Comparison of ENCODE assay signal across 1 cellular context in the genomic region with DNA sequence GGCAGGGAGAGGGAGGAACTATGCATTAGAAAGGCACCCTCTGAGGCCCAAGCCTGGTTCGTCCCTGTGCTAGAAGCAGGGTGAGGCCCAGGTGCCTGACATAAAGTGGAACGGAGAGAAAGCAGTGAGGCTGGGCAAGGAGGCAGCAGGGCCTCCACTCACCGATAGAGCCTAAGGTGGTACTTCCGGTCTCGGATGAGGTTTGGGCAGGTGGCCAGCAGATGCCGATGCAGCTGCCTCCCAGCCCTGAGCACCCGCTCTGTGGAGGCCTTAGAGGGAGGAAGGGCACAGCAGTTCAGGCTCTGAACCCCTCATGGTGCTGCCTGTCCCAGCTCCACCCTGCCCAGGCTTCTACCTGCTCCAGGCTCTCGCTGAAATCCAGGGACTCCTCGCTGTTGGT.
TF ChIP-seq lines count a peak whose summit lies in the region.

No MANE protein-coding gene starts in this region.

TF ChIP-seq in H1, 55 proteins besides CTCF, POLR2A, EP300 and RAD21:
- no peak for TF ChIP-seq CBX8 (IDR thresholded peaks at IDR 0.05; ENCODE audit: borderline replicate concordance, low read depth, low read length)
- TF ChIP-seq MAFK (IDR thresholded peaks at IDR 0.05; ENCODE audit: low read depth, low read length), result no peak
- no peak for TF ChIP-seq RBBP5 (IDR thresholded peaks at IDR 0.05; ENCODE audit: borderline replicate concordance, low read depth, low read length)
- no peak for TF ChIP-seq RNF2 (IDR thresholded peaks at IDR 0.05; ENCODE audit: borderline replicate concordance, low read depth, low read length, missing control alignments, poor library complexity, severe bottlenecking)
- TF ChIP-seq HDAC2 (IDR thresholded peaks at IDR 0.05; ENCODE audit: borderline replicate concordance in 1 of 2, low read depth in 2 of 2, low read length in 2 of 2), result no peak
- no peak for TF ChIP-seq NANOG (IDR thresholded peaks at IDR 0.05; ENCODE audit: insufficient read depth, low read depth, low read length, poor library complexity, severe bottlenecking)
- no peak for TF ChIP-seq JUN (IDR thresholded peaks at IDR 0.05; ENCODE audit: low read depth, low read length)
- no peak for TF ChIP-seq GABPA (IDR thresholded peaks at IDR 0.05; ENCODE audit: borderline replicate concordance, insufficient read depth, low read length)
- TF ChIP-seq TAF7 (optimal IDR thresholded peaks at IDR 0.05; ENCODE audit: borderline replicate concordance, low read depth, low read length), result no peak
- TF ChIP-seq ZNF274 (IDR thresholded peaks at IDR 0.05; ENCODE audit: borderline replicate concordance, extremely low read depth, low read length), result no peak
- no peak for TF ChIP-seq PHF8 (conservative IDR thresholded peaks at IDR 0.05; ENCODE audit: low read depth, low read length)
- no peak for TF ChIP-seq SUZ12 (IDR thresholded peaks at IDR 0.05; ENCODE audit: low read length)
- no peak for TF ChIP-seq RFX5 (IDR thresholded peaks at IDR 0.05; ENCODE audit: borderline replicate concordance, low read depth, low read length)
- TF ChIP-seq, protein P1, sequence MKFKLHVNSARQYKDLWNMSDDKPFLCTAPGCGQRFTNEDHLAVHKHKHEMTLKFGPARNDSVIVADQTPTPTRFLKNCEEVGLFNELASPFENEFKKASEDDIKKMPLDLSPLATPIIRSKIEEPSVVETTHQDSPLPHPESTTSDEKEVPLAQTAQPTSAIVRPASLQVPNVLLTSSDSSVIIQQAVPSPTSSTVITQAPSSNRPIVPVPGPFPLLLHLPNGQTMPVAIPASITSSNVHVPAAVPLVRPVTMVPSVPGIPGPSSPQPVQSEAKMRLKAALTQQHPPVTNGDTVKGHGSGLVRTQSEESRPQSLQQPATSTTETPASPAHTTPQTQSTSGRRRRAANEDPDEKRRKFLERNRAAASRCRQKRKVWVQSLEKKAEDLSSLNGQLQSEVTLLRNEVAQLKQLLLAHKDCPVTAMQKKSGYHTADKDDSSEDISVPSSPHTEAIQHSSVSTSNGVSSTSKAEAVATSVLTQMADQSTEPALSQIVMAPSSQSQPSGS (IDR thresholded peaks at IDR 0.05; ENCODE audit: low read length), result no peak
- no peak for TF ChIP-seq HDAC6 (IDR thresholded peaks at IDR 0.05; ENCODE audit: low read depth, low read length)
- no peak for TF ChIP-seq SP2 (IDR thresholded peaks at IDR 0.05; ENCODE audit: low read length)
